In genomic region chr16:4833584-4833983, GRCh38 we compare ENCODE assay signal across 29 cellular contexts. TPM values are rescaled to one million over a fixed set of nuclear protein-coding genes. Genes with fewer than 3 reads are reported as not detected.
"Had no signal": no experiment of that assay in that cellular context is flagged by ENCODE, and none has a peak within 500 bp of the region (broad histone marks: within the 10 kb centered on the region; RNA-seq: fewer than 3 reads in every experiment).

No MANE protein-coding gene starts in this region.

- H3K27ac Mint-ChIP-seq: activated T-cell treated with anti-CD3 and anti-CD28 coated beads, Interleukin-2, amount 50 U/mL, for 24 hours; nephron; progenitor cell of endocrine pancreas; stimulated activated effector memory CD8-positive, alpha-beta T cell treated with anti-CD3 and anti-CD28 coated beads, Interleukin-12 subunit alpha, Interleukin-12 subunit beta, amount 100 ng/mL, for 72 hours; stimulated activated naive CD8-positive, alpha-beta T cell treated with anti-CD3 and anti-CD28 coated beads, Interleukin-15, amount 100 ng/mL, for 72 hours; T-cell; T-helper 2 cell treated with Interferon-gamma antibody and Interleukin-4, amounts not matched to agents 5 μg/mL and 100 μg/mL, for 36 hours had no signal

- H3K27me3 Mint-ChIP-seq: activated T-cell treated with anti-CD3 and anti-CD28 coated beads, Interleukin-2, amount 50 U/mL, for 24 hours; activated T-helper 17 cell treated with anti-CD3 and anti-CD28 coated beads, Interleukin-2, amount 50 U/mL, for 72 hours; progenitor cell of endocrine pancreas; stimulated activated naive CD8-positive, alpha-beta T cell treated with anti-CD3 and anti-CD28 coated beads, Interleukin-15, amount 100 ng/mL, for 72 hours; T-cell had no signal

- DNase-seq: activated CD8-positive, alpha-beta memory T cell treated with anti-CD3 and anti-CD28 coated beads, Interleukin-2, amount 50 U/mL, for 4 hours; activated gamma-delta T cell treated with Interleukin-2 at 50 U/mL for 16 hours; activated T-cell treated with anti-CD3 and anti-CD28 coated beads, Interleukin-2, amount 50 U/mL, for 24 hours; central memory CD4-positive, alpha-beta T cell; esophagus squamous epithelium; left lung; retina; stimulated activated CD4-positive, alpha-beta T cell treated with anti-CD3 and anti-CD28 coated beads, Interleukin-4, amount 100 ng/mL, for 24 hours; stimulated activated naive CD8-positive, alpha-beta T cell treated with anti-CD3 and anti-CD28 coated beads, Interleukin-15, amount 100 ng/mL, for 72 hours; substantia nigra; T-cell; upper lobe of left lung; WERI-Rb-1 had no signal

- H3K36me3 Mint-ChIP-seq: activated naive CD4-positive, alpha-beta T cell treated with anti-CD3 and anti-CD28 coated beads, Interleukin-2, amount 50 U/mL, for 72 hours had no signal

- H3K27me3 ChIP-seq: breast epithelium, esophagus squamous epithelium, left lung, upper lobe of left lung, vagina had no signal

- H3K4me3 ChIP-seq: breast epithelium, esophagus squamous epithelium, left lung, lung, skin epidermis, upper lobe of left lung, vagina had no signal

- H3K4me3 Mint-ChIP-seq: activated T-cell treated with anti-CD3 and anti-CD28 coated beads, Interleukin-2, amount 50 U/mL, for 24 hours; activated T-helper 17 cell treated with anti-CD3 and anti-CD28 coated beads, Interleukin-2, amount 50 U/mL, for 72 hours; nephron; stimulated activated effector memory CD8-positive, alpha-beta T cell treated with anti-CD3 and anti-CD28 coated beads, Interleukin-12 subunit alpha, Interleukin-12 subunit beta, amount 100 ng/mL, for 72 hours; stimulated activated naive CD8-positive, alpha-beta T cell treated with anti-CD3 and anti-CD28 coated beads, Interleukin-15, amount 100 ng/mL, for 72 hours; T-cell; T-helper 2 cell treated with Interferon-gamma antibody and Interleukin-4, amounts not matched to agents 5 μg/mL and 100 μg/mL, for 36 hours had no signal

- H3K4me1 Mint-ChIP-seq: nephron had no signal

- H3K27ac ChIP-seq: breast epithelium, esophagus squamous epithelium, left lung, skin epidermis, upper lobe of left lung, vagina, WERI-Rb-1 had no signal

- ATAC-seq: activated naive CD4-positive, alpha-beta T cell treated with anti-CD3 and anti-CD28 coated beads, Interleukin-2, amount 50 U/mL, for 72 hours; activated T-helper 17 cell treated with anti-CD3 and anti-CD28 coated beads, Interleukin-2, amount 50 U/mL, for 72 hours; left lung; sciatic nerve; stimulated activated effector memory CD8-positive, alpha-beta T cell treated with anti-CD3 and anti-CD28 coated beads, Interleukin-12 subunit alpha, Interleukin-12 subunit beta, amount 100 ng/mL, for 72 hours; stimulated activated naive CD8-positive, alpha-beta T cell treated with anti-CD3 and anti-CD28 coated beads, Interleukin-15, amount 100 ng/mL, for 72 hours; T-cell had no signal

- H3K9me3 ChIP-seq: breast epithelium, esophagus squamous epithelium, left lung, upper lobe of left lung, vagina had no signal

- FAIRE-seq: frontal cortex, islet of Langerhans had no signal

- H3K4me1 ChIP-seq: breast epithelium, esophagus squamous epithelium, left lung, upper lobe of left lung, vagina had no signal

RNA-seq across cellular contexts. Expression of gene SMIM22, which starts 38.4 kb away (rescaled TPM):
- total RNA-seq: activated CD8-positive, alpha-beta memory T cell treated with anti-CD3 and anti-CD28 coated beads for 36 hours; activated naive CD4-positive, alpha-beta T cell treated with anti-CD3 and anti-CD28 coated beads, Interleukin-2, amount 50 U/mL, for 72 hours; activated T-helper 17 cell treated with anti-CD3 and anti-CD28 coated beads, Interleukin-2, amount 50 U/mL, for 72 hours; frontal cortex; osteocyte; progenitor cell of endocrine pancreas; sciatic nerve; T-cell; vagina had no signal

RNA-seq across cellular contexts. Expression of gene SEPTIN12, which starts 45.4 kb away (rescaled TPM):
- total RNA-seq: activated CD8-positive, alpha-beta memory T cell treated with anti-CD3 and anti-CD28 coated beads for 36 hours; activated naive CD4-positive, alpha-beta T cell treated with anti-CD3 and anti-CD28 coated beads, Interleukin-2, amount 50 U/mL, for 72 hours; activated T-helper 17 cell treated with anti-CD3 and anti-CD28 coated beads, Interleukin-2, amount 50 U/mL, for 72 hours; breast epithelium; esophagus squamous epithelium; frontal cortex; left lung; lung; mucosa of gallbladder; osteocyte; progenitor cell of endocrine pancreas; sciatic nerve; T-cell; upper lobe of left lung; vagina had no signal
- polyA plus RNA-seq: lung had no signal
